ENCODE assay signal across 1 cellular context in the genomic region with DNA sequence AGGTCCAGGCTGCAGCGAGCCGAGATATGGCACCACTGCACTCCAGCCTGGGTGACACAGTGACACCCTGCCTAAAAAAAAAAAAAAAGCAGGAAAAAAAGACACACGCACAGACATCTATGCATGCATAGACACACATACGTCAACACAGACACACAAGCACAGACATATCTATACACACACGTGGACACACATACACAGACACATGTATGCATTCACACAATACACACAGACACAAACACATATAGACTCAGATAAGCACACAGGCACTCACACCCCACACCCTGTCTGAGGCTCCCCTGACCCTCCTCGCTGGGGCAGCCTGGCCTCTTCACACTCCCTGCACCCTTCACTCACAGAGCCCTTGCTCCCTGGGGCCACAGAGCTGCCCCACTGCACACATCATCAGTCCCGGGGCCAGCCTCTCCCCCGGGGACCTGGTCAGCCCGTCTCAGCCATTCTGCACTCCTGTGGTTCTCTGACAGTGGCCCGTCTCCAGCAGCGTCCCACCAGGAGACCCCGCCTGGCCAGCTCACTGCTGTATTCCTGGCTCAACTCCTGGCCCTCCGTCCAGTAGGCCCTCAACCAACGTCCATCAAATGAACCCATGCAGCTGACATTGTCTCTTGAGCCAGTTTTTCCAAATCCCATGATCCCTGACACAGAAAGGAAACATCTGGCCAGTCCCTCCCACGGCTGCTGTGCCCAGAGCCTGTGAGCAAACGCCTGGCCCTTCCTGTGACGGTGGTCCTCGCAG.
TF ChIP-seq lines count a peak whose summit lies in the region.

No MANE protein-coding gene starts in this region.

TF ChIP-seq in H1, 55 proteins besides CTCF, POLR2A, EP300 and RAD21:
- TF ChIP-seq PHF8 (conservative IDR thresholded peaks at IDR 0.05; ENCODE audit: low read depth, low read length) (no peak), SP2 (IDR thresholded peaks at IDR 0.05; ENCODE audit: low read length) (no peak), TBP (IDR thresholded peaks at IDR 0.05; ENCODE audit: low read depth, low read length) (no peak), KDM4A (IDR thresholded peaks at IDR 0.05; ENCODE audit: low read depth, low read length, severe bottlenecking) (no peak), NANOG (IDR thresholded peaks at IDR 0.05; ENCODE audit: insufficient read depth, low read depth, low read length, poor library complexity, severe bottlenecking) (no peak), MAFK (IDR thresholded peaks at IDR 0.05; ENCODE audit: low read depth, low read length) (no peak), NRF1 (IDR thresholded peaks at IDR 0.05; ENCODE audit: low read depth, low read length) (no peak), SIRT6 (IDR thresholded peaks at IDR 0.05; ENCODE audit: low read length) (no peak), RBBP5 (IDR thresholded peaks at IDR 0.05; ENCODE audit: borderline replicate concordance, low read depth, low read length) (no peak), RXRA (IDR thresholded peaks at IDR 0.05; ENCODE audit: insufficient read depth, low read depth, low read length) (no peak), TCF12 (IDR thresholded peaks at IDR 0.05; ENCODE audit: low read depth, low read length) (no peak), CTBP2 (IDR thresholded peaks at IDR 0.05; ENCODE audit: borderline replicate concordance, insufficient read depth, insufficient read length, low read length) (no peak), KDM1A (IDR thresholded peaks at IDR 0.05; ENCODE audit: borderline replicate concordance, low read length) (no peak), TAF1 (IDR thresholded peaks at IDR 0.05; ENCODE audit: low read depth, low read length) (no peak), EGR1 (IDR thresholded peaks at IDR 0.05; ENCODE audit: borderline replicate concordance, low read depth, low read length) (no peak), KDM5A (IDR thresholded peaks at IDR 0.05; ENCODE audit: low read length) (no peak), ZNF274 (IDR thresholded peaks at IDR 0.05; ENCODE audit: borderline replicate concordance, extremely low read depth, low read length) (no peak), POLR2AphosphoS5 (IDR thresholded peaks at IDR 0.05; ENCODE audit: low read depth, low read length) (no peak)
- TF ChIP-seq, protein P1, sequence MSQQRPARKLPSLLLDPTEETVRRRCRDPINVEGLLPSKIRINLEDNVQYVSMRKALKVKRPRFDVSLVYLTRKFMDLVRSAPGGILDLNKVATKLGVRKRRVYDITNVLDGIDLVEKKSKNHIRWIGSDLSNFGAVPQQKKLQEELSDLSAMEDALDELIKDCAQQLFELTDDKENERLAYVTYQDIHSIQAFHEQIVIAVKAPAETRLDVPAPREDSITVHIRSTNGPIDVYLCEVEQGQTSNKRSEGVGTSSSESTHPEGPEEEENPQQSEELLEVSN (IDR thresholded peaks at IDR 0.05) = no peak
